In the genomic region with DNA sequence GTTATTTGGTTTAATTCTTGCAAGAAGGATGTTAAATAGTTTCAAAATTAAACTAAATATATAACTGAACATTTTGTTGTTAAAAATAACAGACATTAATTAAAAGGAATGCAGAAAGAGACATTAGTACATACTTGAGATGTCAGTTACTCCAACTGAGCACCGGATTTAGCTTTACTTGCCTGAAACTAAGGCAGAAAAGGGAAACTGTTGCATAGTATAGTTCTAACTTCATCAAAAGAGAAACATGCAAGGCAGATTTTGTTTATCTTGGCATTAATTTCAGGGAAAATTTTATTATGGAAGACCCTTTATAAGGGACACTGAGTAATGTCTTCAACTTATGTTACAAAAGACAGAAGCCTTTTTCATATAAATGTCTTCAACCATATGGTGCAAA, we compare ENCODE assay signal across 16 cellular contexts.
A peak's percentile ranks its signal among the peaks of the same experiment; 100 is the strongest.
DNase-seq lines count a peak whose midpoint lies in the region; ATAC-seq and TF ChIP-seq lines count a peak whose summit lies in the region.
"Had no signal": no experiment of that assay in that cellular context is flagged by ENCODE, and none has a peak within 500 bp of the region (broad histone marks: within the 10 kb centered on the region; RNA-seq: fewer than 3 reads in every experiment).

No MANE protein-coding gene starts in this region.

- peaks cover 18% of the 10 kb centered on the region for H3F3A ChIP-seq in SK-N-SH (replicated peaks; ENCODE audit: insufficient read depth)

- TF ChIP-seq EP300 in SK-N-SH (IDR thresholded peaks at IDR 0.05; ENCODE audit: borderline replicate concordance in 1 of 2, low read depth in 1 of 2, low read length in 1 of 2) = 0 out of 4 replicates have a peak, but pooled peaks have one; percentile 12 to 13

- no peaks in the 10 kb centered on the region for H3K9me2 ChIP-seq in SK-N-SH

- no peak for TF ChIP-seq POLR2A in testis (IDR thresholded peaks at IDR 0.05)

- no peak overlapping the region for H3K9ac ChIP-seq in SK-N-SH
- H3K9ac ChIP-seq: BLaER1 had no signal

- WGBS in SK-N-SH (ENCODE audit: low lambda C conversion rate) = 36% methylated on average over 1 of the region's 1 CpG
- WGBS in testis, 2 donors = 48% methylated on average over 1 of the region's 1 CpG

- H3K27me3 ChIP-seq in SK-N-SH (ENCODE audit: insufficient read depth) = no peaks in the 10 kb centered on the region
- no peaks in the 10 kb centered on the region for H3K27me3 ChIP-seq in testis
- H3K27me3 ChIP-seq: BLaER1 had no signal

- H3K4me1 ChIP-seq in SK-N-SH (ENCODE audit: control insufficient read depth in 1 of 2, insufficient read depth in 2 of 2, low read depth in 1 of 2, low read length in 1 of 2) (peaks cover 6 to 13% of the 10 kb centered on the region in 2 experiments; a peak in 3 of 4 replicates), testis (no peaks in the 10 kb centered on the region)
- H3K4me1 ChIP-seq: A549 had no signal

- POLR2A ChIA-PET in AG04449 (lab: Yijun Ruan, JAX) (no interaction called here), SK-N-SH (lab: Yijun Ruan, JAX) (no interaction called here)

- H3K79me2 ChIP-seq in SK-N-SH (ENCODE audit: insufficient read depth) = no peaks in the 10 kb centered on the region

- H3K4me3 ChIP-seq in AG04449 (ENCODE audit: low read depth, low read length) (no peak overlapping the region), SK-N-SH (ENCODE audit: low read depth in 2 of 2, low read length in 1 of 2) (no peak overlapping the region), testis (no peak overlapping the region)
- H3K4me3 ChIP-seq: A549, BLaER1, GM23338 had no signal

- ATAC-seq in GM19455 (IDR thresholded peaks at IDR 0.05; ENCODE audit: unreplicated experiment) = no peak
- ATAC-seq: A549, GM23338 had no signal

- H4K20me1 ChIP-seq in SK-N-SH (ENCODE audit: insufficient read depth) = no peaks in the 10 kb centered on the region

- H3K9me3 ChIP-seq in SK-N-SH (no peaks in the 10 kb centered on the region), testis (no peaks in the 10 kb centered on the region)
- H3K9me3 ChIP-seq: A549, BLaER1 had no signal

- H3K27me3 Mint-ChIP-seq in chondrocyte (ENCODE audit: low read depth) = no peaks in the 10 kb centered on the region
- no peaks in the 10 kb centered on the region for H3K27me3 Mint-ChIP-seq in mesothelial cell of epicardium (ENCODE audit: low read depth)
- H3K27me3 Mint-ChIP-seq: CD4-positive, alpha-beta memory T cell had no signal

- H2AFZ ChIP-seq in SK-N-SH (ENCODE audit: low read depth) = no peak overlapping the region
- H2AFZ ChIP-seq: GM23338 had no signal

- DNase-seq in AG04449 (ENCODE audit: low read depth, low spot score) (peak; percentile 46), SK-N-SH (no peak), chondrocyte (ENCODE audit: low spot score) (no peak), mesothelial cell of epicardium (ENCODE audit: low spot score in 2 of 2, unreplicated experiment in 2 of 2) (no peak), DMS79 (lab: John Stamatoyannopoulos, UW) (no peak), testis (no peak)
- DNase-seq in stimulated activated naive CD4-positive, alpha-beta T cell (lab: John Stamatoyannopoulos, UW) = no peak
- DNase-seq: CD4-positive, alpha-beta memory T cell; DND-41; HCEC 1CT had no signal

- H3K4me1 Mint-ChIP-seq in chondrocyte (ENCODE audit: low read depth) = peaks cover 80% of the 10 kb centered on the region
- peaks cover 24% of the 10 kb centered on the region for H3K4me1 Mint-ChIP-seq in mesothelial cell of epicardium
- H3K4me1 Mint-ChIP-seq: GM23338 had no signal

- CTCF ChIA-PET in AG04449 (lab: Yijun Ruan, JAX) = interaction anchor here (0.8 to 0.9 kb wide), 2 partner anchors 13 to 19 kb away, joined by 3 read pairs; no protein-coding TSS in a partner anchor
- CTCF ChIA-PET in SK-N-SH (lab: Yijun Ruan, JAX) = interaction anchor here (0.6 to 1.7 kb wide), 3 partner anchors 15 to 90 kb away, joined by 3 to 8 read pairs (median 5); no protein-coding TSS in a partner anchor

- H3K36me3 Mint-ChIP-seq in chondrocyte (ENCODE audit: low read depth) (peaks cover 13% of the 10 kb centered on the region), mesothelial cell of epicardium (peaks cover 4% of the 10 kb centered on the region)

- no peak overlapping the region for H3K4me2 ChIP-seq in SK-N-SH
- H3K4me2 ChIP-seq: A549, BLaER1, GM23338 had no signal

- TF ChIP-seq CTCF in AG04449 (IDR thresholded peaks at IDR 0.05; ENCODE audit: insufficient read depth, low read length, missing control alignments) (no peak), SK-N-SH (IDR thresholded peaks at IDR 0.05) (no peak), chondrocyte (IDR thresholded peaks at IDR 0.05) (no peak), mesothelial cell of epicardium (IDR thresholded peaks at IDR 0.05; ENCODE audit: unreplicated experiment) (no peak), testis (IDR thresholded peaks at IDR 0.05) (no peak)

- H3K27ac Mint-ChIP-seq in chondrocyte (ENCODE audit: unreplicated experiment) = peak overlapping the region; percentile 98
- peak overlapping the region; percentile 48 for H3K27ac Mint-ChIP-seq in mesothelial cell of epicardium
- H3K27ac Mint-ChIP-seq: CD14-positive monocyte, GM23338 had no signal

- TF ChIP-seq RAD21 in SK-N-SH (IDR thresholded peaks at IDR 0.05; ENCODE audit: low read length) = no peak

- H3K27ac ChIP-seq in SK-N-SH (ENCODE audit: low read depth in 2 of 2, low read length in 1 of 2) = peak overlapping the region; percentile 54 to 72; a peak in 2 of 4 replicates
- no peak overlapping the region for H3K27ac ChIP-seq in testis
- H3K27ac ChIP-seq: 22Rv1, A549, BLaER1 had no signal

- H3K4me3 Mint-ChIP-seq in chondrocyte (ENCODE audit: unreplicated experiment) = no peak overlapping the region
- H3K4me3 Mint-ChIP-seq in mesothelial cell of epicardium = no peak overlapping the region
- H3K4me3 Mint-ChIP-seq: CD14-positive monocyte; CD4-positive, alpha-beta memory T cell; GM23338 had no signal

- intact Hi-C loops in testis (cut with DNase I; ENCODE audit: low total_unique reads) = no loop called here

- H3K36me3 ChIP-seq in SK-N-SH (replicated peaks in 1 of 2; ENCODE audit: control insufficient read depth in 1 of 2, insufficient read depth in 2 of 2, low read length in 1 of 2) (peaks cover 9 to 10% of the 10 kb centered on the region in 2 experiments), testis (ENCODE audit: low read depth, missing control alignments) (no peaks in the 10 kb centered on the region)

- H3K9me3 Mint-ChIP-seq in chondrocyte (ENCODE audit: low read depth) = no peaks in the 10 kb centered on the region
- H3K9me3 Mint-ChIP-seq in mesothelial cell of epicardium = no peaks in the 10 kb centered on the region
- H3K9me3 Mint-ChIP-seq: CD14-positive monocyte; CD4-positive, alpha-beta memory T cell; GM23338 had no signal

TF ChIP-seq in SK-N-SH, 30 proteins besides CTCF, POLR2A, EP300 and RAD21:
- TF ChIP-seq MEF2A (IDR thresholded peaks at IDR 0.05; ENCODE audit: borderline replicate concordance, low read depth) (0 out of 2 replicates have a peak, but pooled peaks have one; percentile 15), NRF1 (IDR thresholded peaks at IDR 0.05; ENCODE audit: low read depth, low read length) (no peak), TCF12 (IDR thresholded peaks at IDR 0.05) (peak; percentile 37)

Comparison
In these comparisons a context has a peak if more than half of its experiments do, and no peak if none do; other contexts are left out.
1. H3K27ac ChIP-seq: peak in SK-N-SH (2 of 2); none in testis (0 of 2).